8 cellular contexts compared by ENCODE assay signal in genomic region chr4:118352843-118353373, GRCh38. TPM values are rescaled to one million over a fixed set of nuclear protein-coding genes. Genes with fewer than 3 reads are reported as not detected.
DNase-seq lines count a peak whose midpoint lies in the region; ATAC-seq and TF ChIP-seq lines count a peak whose summit lies in the region.

Gene PRSS12, minus strand, starts transcription at chr4:118353003. Its CDS starts 283 bp downstream, at chr4:118352720.

- no peaks in the 10 kb centered on the region for H3K9me3 Mint-ChIP-seq in activated CD8-positive, alpha-beta T cell treated with anti-CD3 and anti-CD28 coated beads for 36 hours
- H3K9me3 Mint-ChIP-seq in endothelial cell (ENCODE audit: unreplicated experiment), result no peaks in the 10 kb centered on the region
- no peaks in the 10 kb centered on the region for H3K9me3 Mint-ChIP-seq in stimulated activated effector memory CD8-positive, alpha-beta T cell treated with anti-CD3 and anti-CD28 coated beads, Interleukin-12 subunit alpha, Interleukin-12 subunit beta, amount 100 ng/mL, for 72 hours

- H3K36me3 Mint-ChIP-seq in activated CD8-positive, alpha-beta T cell treated with anti-CD3 and anti-CD28 coated beads for 36 hours (ENCODE audit: low read depth), result no peaks in the 10 kb centered on the region
- peaks cover 4% of the 10 kb centered on the region for H3K36me3 Mint-ChIP-seq in endothelial cell (ENCODE audit: low read depth, unreplicated experiment)
- no peaks in the 10 kb centered on the region for H3K36me3 Mint-ChIP-seq in stimulated activated effector memory CD8-positive, alpha-beta T cell treated with anti-CD3 and anti-CD28 coated beads, Interleukin-12 subunit alpha, Interleukin-12 subunit beta, amount 100 ng/mL, for 72 hours

- DNase-seq in AG04450 (ENCODE audit: low read depth, low spot score) (peak; percentile 41), NCI-H446 treated with DMSO at 0.1 percent for 48 hours (lab: John Stamatoyannopoulos, UW) (peak; percentile 22), endothelial cell (ENCODE audit: low spot score) (peak; percentile 88), mucosa of descending colon (peak; percentile 84 to 90 (median 86))
- DNase-seq in activated CD8-positive, alpha-beta T cell treated with anti-CD3 and anti-CD28 coated beads for 36 hours, result peak; percentile 72
- peak; percentile 46 to 79 for DNase-seq in stimulated activated effector memory CD8-positive, alpha-beta T cell treated with anti-CD3 and anti-CD28 coated beads, Interleukin-12 subunit alpha, Interleukin-12 subunit beta, amount 100 ng/mL, for 72 hours (ENCODE audit: low spot score in 2 of 2)

- H3K9me3 ChIP-seq in AG04450 (ENCODE audit: control insufficient read depth, insufficient read depth, low read length) (no peaks in the 10 kb centered on the region), mucosa of descending colon (no peaks in the 10 kb centered on the region)

- intact Hi-C loops in activated CD8-positive, alpha-beta T cell treated with anti-CD3 and anti-CD28 coated beads for 36 hours (cut with micrococcal nuclease), result no loop called here
- intact Hi-C loops in mucosa of descending colon (cut with DNase I, micrococcal nuclease), result loop anchor here in 1 of 2 donors (5.0 kb wide), 1 partner anchor 71 kb away; no protein-coding TSS in a partner anchor

- peak within 1 kb of the TSS; percentile 84 for H3K4me3 ChIP-seq in AG04450 (ENCODE audit: low read depth, low read length)
- H3K4me3 ChIP-seq in mucosa of descending colon, result peak within 1 kb of the TSS; percentile 22

- POLR2A ChIA-PET in AG04450 (lab: Yijun Ruan, JAX), result interaction anchor here (0.5 to 3.4 kb wide), 7 partner anchors 9 to 333 kb away, joined by 3 to 25 read pairs (median 5); partner anchors contain the start of gene METTL14
- POLR2A ChIA-PET in activated CD8-positive, alpha-beta T cell treated with anti-CD3 and anti-CD28 coated beads for 36 hours (lab: Charles Lee), result no interaction called here

- ATAC-seq in GM18867 (IDR thresholded peaks at IDR 0.05; ENCODE audit: unreplicated experiment) (peak; percentile 98), HG03060 (IDR thresholded peaks at IDR 0.05; ENCODE audit: low read depth, unreplicated experiment) (peak; percentile 64), mucosa of descending colon (peak; percentile 88)
- peak; percentile 97 for ATAC-seq in activated CD8-positive, alpha-beta T cell treated with anti-CD3 and anti-CD28 coated beads for 36 hours
- peak; percentile 90 for ATAC-seq in stimulated activated effector memory CD8-positive, alpha-beta T cell treated with anti-CD3 and anti-CD28 coated beads, Interleukin-12 subunit alpha, Interleukin-12 subunit beta, amount 100 ng/mL, for 72 hours

- peaks cover 12% of the 10 kb centered on the region for H3K4me1 Mint-ChIP-seq in activated CD8-positive, alpha-beta T cell treated with anti-CD3 and anti-CD28 coated beads for 36 hours (ENCODE audit: low read depth)
- peaks cover 11% of the 10 kb centered on the region for H3K4me1 Mint-ChIP-seq in endothelial cell (ENCODE audit: unreplicated experiment)
- H3K4me1 Mint-ChIP-seq in stimulated activated effector memory CD8-positive, alpha-beta T cell treated with anti-CD3 and anti-CD28 coated beads, Interleukin-12 subunit alpha, Interleukin-12 subunit beta, amount 100 ng/mL, for 72 hours, result peaks cover 12% of the 10 kb centered on the region

- peak within 1 kb of the TSS; percentile 43 for H3K4me3 Mint-ChIP-seq in activated CD8-positive, alpha-beta T cell treated with anti-CD3 and anti-CD28 coated beads for 36 hours
- H3K4me3 Mint-ChIP-seq in endothelial cell (ENCODE audit: unreplicated experiment), result peak within 1 kb of the TSS; percentile 90
- peak within 1 kb of the TSS; percentile 69 for H3K4me3 Mint-ChIP-seq in stimulated activated effector memory CD8-positive, alpha-beta T cell treated with anti-CD3 and anti-CD28 coated beads, Interleukin-12 subunit alpha, Interleukin-12 subunit beta, amount 100 ng/mL, for 72 hours

- peak; percentile 74 for TF ChIP-seq CTCF in AG04450 (IDR thresholded peaks at IDR 0.05; ENCODE audit: low read depth, low read length)
- peak; percentile 80 for TF ChIP-seq CTCF in activated CD8-positive, alpha-beta T cell treated with anti-CD3 and anti-CD28 coated beads for 36 hours (IDR thresholded peaks at IDR 0.05)
- peak; percentile 94 for TF ChIP-seq CTCF in endothelial cell (IDR thresholded peaks at IDR 0.05; ENCODE audit: unreplicated experiment)
- TF ChIP-seq CTCF in mucosa of descending colon (IDR thresholded peaks at IDR 0.05), result peak; percentile 86

- no peaks in the 10 kb centered on the region for H3K27me3 ChIP-seq in AG04450 (ENCODE audit: control insufficient read depth, insufficient read depth, low read length)

- CTCF ChIA-PET in AG04450 (lab: Charles Lee), result interaction anchor here (0.6 to 5.2 kb wide), 52 partner anchors 9 to 351 kb away, joined by 3 to 81 read pairs (median 5); no protein-coding TSS in a partner anchor
- CTCF ChIA-PET in activated CD8-positive, alpha-beta T cell treated with anti-CD3 and anti-CD28 coated beads for 36 hours (lab: Charles Lee), result interaction anchor here (0.7 to 3.0 kb wide), 21 partner anchors 9 to 81 kb away, joined by 3 to 24 read pairs (median 3); no protein-coding TSS in a partner anchor

- peaks cover 64% of the 10 kb centered on the region for H3K27me3 Mint-ChIP-seq in activated CD8-positive, alpha-beta T cell treated with anti-CD3 and anti-CD28 coated beads for 36 hours
- peaks cover 9% of the 10 kb centered on the region for H3K27me3 Mint-ChIP-seq in endothelial cell (ENCODE audit: unreplicated experiment)

- H3K27ac Mint-ChIP-seq in activated CD8-positive, alpha-beta T cell treated with anti-CD3 and anti-CD28 coated beads for 36 hours, result no peak within 1 kb of the TSS
- H3K27ac Mint-ChIP-seq in endothelial cell (ENCODE audit: unreplicated experiment), result peak within 1 kb of the TSS; percentile 44
- H3K27ac Mint-ChIP-seq in stimulated activated effector memory CD8-positive, alpha-beta T cell treated with anti-CD3 and anti-CD28 coated beads, Interleukin-12 subunit alpha, Interleukin-12 subunit beta, amount 100 ng/mL, for 72 hours, result no peak within 1 kb of the TSS

- peaks cover 7% of the 10 kb centered on the region for H3K4me1 ChIP-seq in mucosa of descending colon (ENCODE audit: low read depth)

- no peaks in the 10 kb centered on the region for H3K36me3 ChIP-seq in mucosa of descending colon (ENCODE audit: low read depth)

- peak within 1 kb of the TSS; percentile 52 for H3K27ac ChIP-seq in AG04450 (ENCODE audit: low read depth, low read length)

RNA-seq across cellular contexts. Expression of gene PRSS12, which starts in this region (rescaled TPM):
- polyA plus RNA-seq in AG04450 (2011; rRNA removed), result 142 and 155 TPM in 2 replicates
- polyA minus RNA-seq in AG04450 (2011; rRNA and poly(A)+ RNA removed), result 97.4 and 104 TPM in 2 replicates
- total RNA-seq in activated CD8-positive, alpha-beta T cell treated with anti-CD3 and anti-CD28 coated beads for 36 hours, result not detected
- 0.77 TPM for total RNA-seq in endothelial cell (ENCODE audit: unreplicated experiment)
- 10 to 100 TPM; 12.9 to 41.7 (median 31.1) TPM for total RNA-seq in mucosa of descending colon

Comparison
In these comparisons a context has a peak if more than half of its experiments do, and no peak if none do; other contexts are left out.
1. Peak in every context shown above with its lines: DNase-seq, ATAC-seq, H3K4me3 ChIP-seq and H3K27ac ChIP-seq.
2. Peak in DNase-seq and ATAC-seq in activated CD8-positive, alpha-beta T cell treated with anti-CD3 and anti-CD28 coated beads for 36 hours; RNA of the gene not detected or under 1 TPM.
3. Peak in DNase-seq in endothelial cell; RNA of the gene not detected or under 1 TPM.
4. DNase-seq: peak in every context shown above with its lines; median percentile 88 in endothelial cell; 86 in mucosa of descending colon; 72 in activated CD8-positive, alpha-beta T cell treated with anti-CD3 and anti-CD28 coated beads for 36 hours; 62 in stimulated activated effector memory CD8-positive, alpha-beta T cell treated with anti-CD3 and anti-CD28 coated beads, Interleukin-12 subunit alpha, Interleukin-12 subunit beta, amount 100 ng/mL, for 72 hours; 41 in AG04450; 22 in NCI-H446 treated with DMSO at 0.1 percent for 48 hours.